8 cellular contexts compared by ENCODE assay signal in the genomic region with DNA sequence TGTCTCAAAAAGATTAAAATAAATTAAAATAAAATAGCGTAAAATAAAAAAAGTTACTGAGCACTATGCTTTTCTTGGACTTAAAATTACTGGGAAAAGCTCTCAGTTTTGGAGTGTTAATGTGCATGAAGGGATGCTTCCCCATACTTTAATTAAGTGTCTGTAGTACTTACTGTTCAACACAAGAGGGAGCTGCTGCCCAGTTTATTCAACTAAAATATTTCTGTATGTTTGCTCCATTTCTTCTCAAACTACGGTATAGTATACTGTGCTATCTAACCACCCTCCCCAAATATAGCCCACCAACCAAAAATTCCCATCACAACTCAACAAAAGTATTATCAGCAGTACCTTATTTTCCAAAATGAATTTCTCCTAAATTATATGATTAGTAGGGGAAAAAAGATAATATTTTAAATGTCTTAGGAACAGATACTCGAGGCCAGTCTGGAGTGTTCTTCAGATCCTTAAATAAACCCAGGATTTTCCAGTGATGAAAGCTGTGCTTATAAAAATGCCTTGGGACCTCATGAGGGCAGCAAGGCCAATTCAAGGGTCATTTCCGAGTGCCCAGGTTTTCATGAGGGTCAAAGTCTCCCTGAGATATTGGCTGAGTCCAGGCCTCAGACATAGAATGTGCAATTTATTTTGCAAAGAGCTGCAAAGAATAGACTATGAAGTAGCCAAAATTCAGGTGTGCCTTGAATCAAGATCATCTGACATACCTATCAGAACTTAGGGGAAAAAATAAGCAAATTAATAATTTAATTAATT.
DNase-seq lines count a peak whose midpoint lies in the region; ATAC-seq and TF ChIP-seq lines count a peak whose summit lies in the region.

No MANE protein-coding gene starts in this region.

- no peak overlapping the region for H3K4me3 Mint-ChIP-seq in chondrocyte (ENCODE audit: unreplicated experiment)

- H3K9me3 ChIP-seq in A673 (ENCODE audit: low read depth, low read length, poor library complexity, severe bottlenecking): no peaks in the 10 kb centered on the region
- no peaks in the 10 kb centered on the region for H3K9me3 ChIP-seq in OCI-LY3 (ENCODE audit: insufficient read depth, low read length)
- no peaks in the 10 kb centered on the region for H3K9me3 ChIP-seq in liver (ENCODE audit: control insufficient read depth in 4 of 4, low read length in 3 of 4)
- H3K9me3 ChIP-seq in upper lobe of right lung: no peaks in the 10 kb centered on the region

- intact Hi-C loops in A673 (cut with micrococcal nuclease; ENCODE audit: unreplicated experiment): loop anchor here (5.0 kb wide), 2 partner anchors 287 to 1397 kb away; partner anchors contain the start of gene HOXD12
- intact Hi-C loops in upper lobe of right lung (cut with DNase I): loop anchor here (10.0 kb wide), 1 partner anchor 125 kb away; no protein-coding TSS in a partner anchor

- CTCF ChIA-PET in A673 (lab: Charles Lee): interaction anchor here (0.6 to 1.4 kb wide), 3 partner anchors 12 to 340 kb away, joined by 3 to 5 read pairs (median 3); no protein-coding TSS in a partner anchor

- DNase-seq in A673 (ENCODE audit: low spot score): peak; percentile 56
- DNase-seq in EH (ENCODE audit: low read depth): peak; percentile 67
- peak; percentile 16 for DNase-seq in HS-5 (ENCODE audit: low read depth)
- no peak for DNase-seq in chondrocyte (ENCODE audit: low spot score)
- DNase-seq in upper lobe of right lung: no peak
- no peak for DNase-seq in mesenteric fat pad (ENCODE audit: low spot score)

- TF ChIP-seq CTCF in A673 (conservative IDR thresholded peaks at IDR 0.05; ENCODE audit: low read depth, low read length) (peak; percentile 67), OCI-LY3 (IDR thresholded peaks at IDR 0.05; ENCODE audit: low read depth, low read length) (peak; percentile 74), chondrocyte (IDR thresholded peaks at IDR 0.05) (peak; percentile 87), liver (IDR thresholded peaks at IDR 0.05; ENCODE audit: low read depth, low read length, missing input control) (peak; percentile 69), upper lobe of right lung (IDR thresholded peaks at IDR 0.05) (peak; percentile 78)

- peak; percentile 80 for TF ChIP-seq RAD21 in liver (IDR thresholded peaks at IDR 0.05)

- no TSS peak for BruUV-seq in A673 (replicated peaks; lab: Mats Ljungman, UMichigan)

- peaks cover 16% of the 10 kb centered on the region for H3K27me3 Mint-ChIP-seq in chondrocyte (ENCODE audit: low read depth)

- H3K79me2 ChIP-seq in OCI-LY3 (ENCODE audit: low read length): no peaks in the 10 kb centered on the region

- H3K36me3 ChIP-seq in A673 (ENCODE audit: insufficient read depth, low read length, poor library complexity, severe bottlenecking): no peaks in the 10 kb centered on the region
- no peaks in the 10 kb centered on the region for H3K36me3 ChIP-seq in OCI-LY3 (replicated peaks; ENCODE audit: low read depth, low read length)
- no peaks in the 10 kb centered on the region for H3K36me3 ChIP-seq in liver (ENCODE audit: control insufficient read depth in 4 of 4, insufficient read depth in 3 of 4, low read depth in 1 of 4, low read length in 3 of 4)
- H3K36me3 ChIP-seq in upper lobe of right lung: no peaks in the 10 kb centered on the region

- H3K27me3 ChIP-seq in A673 (replicated peaks; ENCODE audit: insufficient read depth, low read depth, low read length, poor library complexity) (peaks cover 5% of the 10 kb centered on the region), OCI-LY3 (ENCODE audit: low read depth, low read length) (peaks cover 22% of the 10 kb centered on the region), liver (ENCODE audit: control insufficient read depth in 4 of 4, insufficient read depth in 4 of 4, low read length in 3 of 4) (no peaks in the 10 kb centered on the region), upper lobe of right lung (no peaks in the 10 kb centered on the region)

- no peak overlapping the region for H3K4me2 ChIP-seq in OCI-LY3 (ENCODE audit: low read length)

- H3K27ac ChIP-seq in A673 (ENCODE audit: low read depth, low read length, poor library complexity, severe bottlenecking): no peak overlapping the region
- no peak overlapping the region for H3K27ac ChIP-seq in OCI-LY3 (ENCODE audit: low read length)
- H3K27ac ChIP-seq in liver (ENCODE audit: low read depth in 1 of 2, low read length in 2 of 2): no peak overlapping the region
- H3K27ac ChIP-seq in upper lobe of right lung: no peak overlapping the region

- H3K9ac ChIP-seq in OCI-LY3 (ENCODE audit: low read length): no peak overlapping the region
- no peak overlapping the region for H3K9ac ChIP-seq in liver (ENCODE audit: low read depth in 1 of 2, low read length in 2 of 2)

- H2AFZ ChIP-seq in OCI-LY3 (ENCODE audit: low read depth, low read length): no peak overlapping the region

- no peak overlapping the region for H3K27ac Mint-ChIP-seq in chondrocyte (ENCODE audit: unreplicated experiment)

- H4K20me1 ChIP-seq in OCI-LY3 (ENCODE audit: insufficient read depth, low read length): no peaks in the 10 kb centered on the region

- H3K36me3 Mint-ChIP-seq in chondrocyte (ENCODE audit: low read depth): no peaks in the 10 kb centered on the region

- ATAC-seq in upper lobe of right lung: peak; percentile 82

- no peaks in the 10 kb centered on the region for H3K4me1 ChIP-seq in A673 (ENCODE audit: insufficient read depth, low read length, poor library complexity, severe bottlenecking)
- H3K4me1 ChIP-seq in OCI-LY3 (ENCODE audit: low read length): peaks cover 6% of the 10 kb centered on the region; the same call in 1 of the 2 replicates
- peaks cover 0 to 11% (median 5%) of the 10 kb centered on the region in 4 donors for H3K4me1 ChIP-seq in liver (ENCODE audit: control insufficient read depth in 4 of 4, insufficient read depth in 4 of 4, low read length in 3 of 4)
- no peaks in the 10 kb centered on the region for H3K4me1 ChIP-seq in upper lobe of right lung

- H3K4me1 Mint-ChIP-seq in chondrocyte (ENCODE audit: low read depth): no peaks in the 10 kb centered on the region

- POLR2A ChIA-PET in A673 (lab: Charles Lee; ENCODE audit: low non-redundant PET): no interaction called here

- no peaks in the 10 kb centered on the region for H3K9me3 Mint-ChIP-seq in chondrocyte (ENCODE audit: low read depth)

- H3K4me3 ChIP-seq in A673 (ENCODE audit: low read depth, low read length, poor library complexity, severe bottlenecking) (no peak overlapping the region), OCI-LY3 (ENCODE audit: low read length) (no peak overlapping the region), liver (ENCODE audit: low read depth in 1 of 3, low read length in 3 of 3) (no peak overlapping the region), upper lobe of right lung (no peak overlapping the region)

- WGBS in liver: 13% methylated on average over 4 of the region's 4 CpGs

TF ChIP-seq in liver, 16 proteins besides CTCF, POLR2A, EP300 and RAD21:
- TF ChIP-seq FOXA2 (IDR thresholded peaks at IDR 0.05): no peak
- peak; percentile 82 to 83 for TF ChIP-seq HNF4A (conservative IDR thresholded peaks at IDR 0.05)
- peak; percentile 20 for TF ChIP-seq ZBTB33 (IDR thresholded peaks at IDR 0.05)
- peak; percentile 15 to 22 for TF ChIP-seq RXRA (IDR thresholded peaks at IDR 0.05)
- TF ChIP-seq HNF4G (IDR thresholded peaks at IDR 0.05): peak; percentile 24
- no peak for TF ChIP-seq GABPA (IDR thresholded peaks at IDR 0.05 in 1 of 2, conservative IDR thresholded peaks at IDR 0.05 in 1 of 2)
- TF ChIP-seq SP1 (IDR thresholded peaks at IDR 0.05): peak; percentile 44
TF ChIP-seq in liver: peak in this region for 5.

Comparison
In these comparisons a context has a peak if more than half of its experiments do, and no peak if none do; other contexts are left out.
1. DNase-seq: peak in A673 (single experiment), EH (single experiment) and HS-5 (single experiment); none in chondrocyte (single experiment), upper lobe of right lung (single experiment) and mesenteric fat pad (single experiment).
2. Peak in every context shown above with its lines, with median percentiles within 50 percentile points of each other: CTCF ChIP-seq.